1 cellular context compared by ENCODE assay signal in genomic region chr5:168291281-168291960, GRCh38.
TF ChIP-seq lines count a peak whose summit lies in the region.

TSS of gene WWC1 (plus strand) at chr5:168291645. CDS start at chr5:168292153, 508 bp downstream.

TF ChIP-seq in WTC11, 78 proteins besides CTCF, POLR2A, EP300 and RAD21 (continued from another document):
- TF ChIP-seq STAT6 (CRISPR knock-in tag; conservative IDR thresholded peaks at IDR 0.05; ENCODE audit: low read depth): no peak
- peak; percentile 39; the same call in 1 of the 2 replicates for TF ChIP-seq MAX (CRISPR knock-in tag; IDR thresholded peaks at IDR 0.05)
- TF ChIP-seq, protein P1, sequence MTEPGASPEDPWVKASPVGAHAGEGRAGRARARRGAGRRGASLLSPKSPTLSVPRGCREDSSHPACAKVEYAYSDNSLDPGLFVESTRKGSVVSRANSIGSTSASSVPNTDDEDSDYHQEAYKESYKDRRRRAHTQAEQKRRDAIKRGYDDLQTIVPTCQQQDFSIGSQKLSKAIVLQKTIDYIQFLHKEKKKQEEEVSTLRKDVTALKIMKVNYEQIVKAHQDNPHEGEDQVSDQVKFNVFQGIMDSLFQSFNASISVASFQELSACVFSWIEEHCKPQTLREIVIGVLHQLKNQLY (CRISPR knock-in tag; IDR thresholded peaks at IDR 0.05): no peak
- TF ChIP-seq, protein P2, sequence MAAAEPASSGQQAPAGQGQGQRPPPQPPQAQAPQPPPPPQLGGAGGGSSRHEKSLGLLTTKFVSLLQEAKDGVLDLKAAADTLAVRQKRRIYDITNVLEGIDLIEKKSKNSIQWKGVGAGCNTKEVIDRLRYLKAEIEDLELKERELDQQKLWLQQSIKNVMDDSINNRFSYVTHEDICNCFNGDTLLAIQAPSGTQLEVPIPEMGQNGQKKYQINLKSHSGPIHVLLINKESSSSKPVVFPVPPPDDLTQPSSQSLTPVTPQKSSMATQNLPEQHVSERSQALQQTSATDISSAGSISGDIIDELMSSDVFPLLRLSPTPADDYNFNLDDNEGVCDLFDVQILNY (CRISPR knock-in tag; IDR thresholded peaks at IDR 0.05): peak; percentile 82
- no peak for TF ChIP-seq TCF7 (CRISPR knock-in tag; IDR thresholded peaks at IDR 0.05; ENCODE audit: low read depth)
- TF ChIP-seq, protein P3, sequence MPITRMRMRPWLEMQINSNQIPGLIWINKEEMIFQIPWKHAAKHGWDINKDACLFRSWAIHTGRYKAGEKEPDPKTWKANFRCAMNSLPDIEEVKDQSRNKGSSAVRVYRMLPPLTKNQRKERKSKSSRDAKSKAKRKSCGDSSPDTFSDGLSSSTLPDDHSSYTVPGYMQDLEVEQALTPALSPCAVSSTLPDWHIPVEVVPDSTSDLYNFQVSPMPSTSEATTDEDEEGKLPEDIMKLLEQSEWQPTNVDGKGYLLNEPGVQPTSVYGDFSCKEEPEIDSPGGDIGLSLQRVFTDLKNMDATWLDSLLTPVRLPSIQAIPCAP (CRISPR knock-in tag; IDR thresholded peaks at IDR 0.05): no peak
- peak; percentile 19; the same call in 1 of the 2 replicates for TF ChIP-seq MYBL2 (CRISPR knock-in tag; IDR thresholded peaks at IDR 0.05)
